ENCODE assay signal across 21 cellular contexts in genomic region chr9:90991953-90992352, GRCh38.
DNase-seq lines count a peak whose midpoint lies in the region; ATAC-seq and TF ChIP-seq lines count a peak whose summit lies in the region.
"Had no signal": no experiment of that assay in that cellular context is flagged by ENCODE, and none has a peak within 500 bp of the region (broad histone marks: within the 10 kb centered on the region; RNA-seq: fewer than 3 reads in every experiment).

No MANE protein-coding gene starts in this region.

- no peak overlapping the region for H3K23ac ChIP-seq in trophoblast cell (ENCODE audit: low read length)

- H3K4me3 ChIP-seq in SK-N-SH (ENCODE audit: low read depth in 2 of 2, low read length in 1 of 2) (no peak overlapping the region), fibroblast of villous mesenchyme (ENCODE audit: low read depth, low read length) (no peak overlapping the region), trophoblast cell (ENCODE audit: low read depth, low read length) (no peak overlapping the region)
- H3K4me3 ChIP-seq: neural progenitor cell, SJCRH30, upper lobe of left lung had no signal

- H2BK12ac ChIP-seq in trophoblast cell (ENCODE audit: low read length), result no peak overlapping the region

- ATAC-seq in HG03045 (IDR thresholded peaks at IDR 0.05; ENCODE audit: unreplicated experiment) (no peak), GM21576 (IDR thresholded peaks at IDR 0.05; ENCODE audit: unreplicated experiment) (no peak)
- ATAC-seq: activated naive CD4-positive, alpha-beta T cell treated with anti-CD3 and anti-CD28 coated beads, Interleukin-2, amount 50 U/mL, for 72 hours; activated T-cell treated with anti-CD3 and anti-CD28 coated beads, Interleukin-2, amount 50 U/mL, for 72 hours; stimulated activated naive CD8-positive, alpha-beta T cell treated with anti-CD3 and anti-CD28 coated beads, Interleukin-15, Interleukin-2, amounts not matched to agents 100 U/mL and 50 U/mL, for 24 hours had no signal

- peaks cover 9% of the 10 kb centered on the region; the same call in 1 of the 2 replicates for H3K9me3 ChIP-seq in SK-N-SH
- H3K9me3 ChIP-seq in trophoblast cell (ENCODE audit: insufficient read depth, low read depth, low read length), result no peaks in the 10 kb centered on the region
- H3K9me3 ChIP-seq: SJCRH30, upper lobe of left lung had no signal

- H3K27ac ChIP-seq in SK-N-SH (ENCODE audit: low read depth in 2 of 2, low read length in 1 of 2) (peak overlapping the region in 1 of 2 experiments; percentile 83; a peak in 2 of 4 replicates), trophoblast cell (ENCODE audit: low read depth, low read length) (peak overlapping the region; percentile 75)
- H3K27ac ChIP-seq: neural progenitor cell, SJCRH30, upper lobe of left lung had no signal

- no peak overlapping the region for H3K14ac ChIP-seq in trophoblast cell (ENCODE audit: low read length)

- H3K79me2 ChIP-seq in SK-N-SH (ENCODE audit: insufficient read depth) (no peaks in the 10 kb centered on the region), trophoblast cell (ENCODE audit: control insufficient read depth, insufficient read depth, low read length, poor library complexity) (no peaks in the 10 kb centered on the region)

- peaks cover 3% of the 10 kb centered on the region for H3K79me1 ChIP-seq in trophoblast cell (ENCODE audit: low read length)

- POLR2A ChIA-PET in SK-N-SH (lab: Yijun Ruan, JAX), result no interaction called here

- H3K18ac ChIP-seq in trophoblast cell (ENCODE audit: low read length), result no peak overlapping the region

- no peak overlapping the region for H2AK5ac ChIP-seq in trophoblast cell (ENCODE audit: low read length)

- H2BK120ac ChIP-seq in trophoblast cell (ENCODE audit: insufficient read depth, low read length, poor library complexity), result no peak overlapping the region

- H3F3A ChIP-seq in SK-N-SH (replicated peaks; ENCODE audit: insufficient read depth), result peaks cover 7% of the 10 kb centered on the region

- H4K12ac ChIP-seq in trophoblast cell (ENCODE audit: low read depth, low read length), result no peak overlapping the region

- no peak for TF ChIP-seq RAD21 in SK-N-SH (IDR thresholded peaks at IDR 0.05; ENCODE audit: low read length)

- no peak overlapping the region for H2BK5ac ChIP-seq in trophoblast cell (ENCODE audit: low read depth, low read length, poor library complexity)

- no peak overlapping the region for H4K8ac ChIP-seq in trophoblast cell (ENCODE audit: low read depth, low read length)

- H4K20me1 ChIP-seq in SK-N-SH (ENCODE audit: insufficient read depth), result no peaks in the 10 kb centered on the region

- H3K27me3 ChIP-seq in SK-N-SH (ENCODE audit: insufficient read depth) (no peaks in the 10 kb centered on the region), trophoblast cell (ENCODE audit: insufficient read depth, low read length) (no peaks in the 10 kb centered on the region)
- H3K27me3 ChIP-seq: neural progenitor cell, SJCRH30, upper lobe of left lung had no signal

- peak; percentile 24 for DNase-seq in AG20443 (ENCODE audit: low spot score)
- no peak for DNase-seq in SK-N-SH
- DNase-seq in fibroblast of villous mesenchyme (ENCODE audit: low read depth), result peak; percentile 61
- DNase-seq in trophoblast cell, result peak in 1 of 2 donors; percentile 48
- no peak for DNase-seq in anterior cingulate cortex (lab: John Stamatoyannopoulos, UW)
- no peak for DNase-seq in SK-N-DZ (ENCODE audit: low spot score)
- DNase-seq: activated T-cell treated with anti-CD3 and anti-CD28 coated beads, Interleukin-2, amount 50 U/mL, for 72 hours; COR-L47; erythroblast; hippocampal formation; kidney; midbrain; NCI-H2081 treated with DMSO at 0.1 percent for 48 hours; NCI-H510A treated with DMSO at 0.1 percent for 48 hours; SJCRH30; stimulated activated naive CD8-positive, alpha-beta T cell treated with anti-CD3 and anti-CD28 coated beads, Interleukin-15, Interleukin-2, amounts not matched to agents 100 U/mL and 50 U/mL, for 24 hours; upper lobe of left lung had no signal

- no peak for TF ChIP-seq EP300 in SK-N-SH (IDR thresholded peaks at IDR 0.05; ENCODE audit: borderline replicate concordance in 1 of 2, low read depth in 1 of 2, low read length in 1 of 2)

- no peak for TF ChIP-seq CTCF in SK-N-SH (IDR thresholded peaks at IDR 0.05)
- TF ChIP-seq CTCF in fibroblast of villous mesenchyme (IDR thresholded peaks at IDR 0.05; ENCODE audit: insufficient read depth, low read depth, low read length), result no peak

- 40% methylated on average over 1 of the region's 1 CpG for WGBS in SK-N-SH (ENCODE audit: low lambda C conversion rate)
- WGBS in trophoblast cell (ENCODE audit: extremely low coverage, insufficient coverage, insufficient read length), result no CpG with 5 or more reads among the region's 1 CpG

- peak overlapping the region; percentile 20; the same call in 1 of the 2 replicates for H3K4me2 ChIP-seq in SK-N-SH
- H3K4me2 ChIP-seq in trophoblast cell (ENCODE audit: low read length), result no peak overlapping the region
- H3K4me2 ChIP-seq: neural progenitor cell had no signal

- H3K36me3 ChIP-seq in SK-N-SH (replicated peaks in 1 of 2; ENCODE audit: control insufficient read depth in 1 of 2, insufficient read depth in 2 of 2, low read length in 1 of 2) (no peaks in the 10 kb centered on the region), trophoblast cell (ENCODE audit: control insufficient read depth in 1 of 2, insufficient read depth in 2 of 2, low read length in 2 of 2) (no peaks in the 10 kb centered on the region)
- H3K36me3 ChIP-seq: neural progenitor cell, SJCRH30, upper lobe of left lung had no signal

- no peak overlapping the region for H3K4ac ChIP-seq in trophoblast cell (ENCODE audit: low read depth, low read length)

- H3K4me1 ChIP-seq in SK-N-SH (ENCODE audit: control insufficient read depth in 1 of 2, insufficient read depth in 2 of 2, low read depth in 1 of 2, low read length in 1 of 2) (peaks cover 0 to 8% of the 10 kb centered on the region in 2 experiments; a peak in 2 of 4 replicates), trophoblast cell (ENCODE audit: control insufficient read depth in 1 of 2, insufficient read depth in 2 of 2, low read length in 2 of 2) (peaks cover 4 to 11% of the 10 kb centered on the region in 2 experiments)
- H3K4me1 ChIP-seq: neural progenitor cell, SJCRH30, upper lobe of left lung had no signal

- no peak overlapping the region for H4K91ac ChIP-seq in trophoblast cell (ENCODE audit: low read depth, low read length)

- CTCF ChIA-PET in SK-N-SH (lab: Yijun Ruan, JAX), result no interaction called here

- no peaks in the 10 kb centered on the region for H3K9me2 ChIP-seq in SK-N-SH

- H2AFZ ChIP-seq in SK-N-SH (ENCODE audit: low read depth) (no peak overlapping the region), trophoblast cell (ENCODE audit: insufficient read depth, low read length, poor library complexity) (no peak overlapping the region)
- H2AFZ ChIP-seq: neural progenitor cell had no signal

- peak overlapping the region; percentile 2; the same call in 1 of the 2 replicates for H3K9ac ChIP-seq in SK-N-SH
- H3K9ac ChIP-seq in trophoblast cell (ENCODE audit: low read length), result no peak overlapping the region
- H3K9ac ChIP-seq: neural progenitor cell had no signal

TF ChIP-seq in SK-N-SH, 30 proteins besides CTCF, POLR2A, EP300 and RAD21 (continues in another document):
- TF ChIP-seq MAX (IDR thresholded peaks at IDR 0.05; ENCODE audit: low read depth) (no peak), GABPA (IDR thresholded peaks at IDR 0.05; ENCODE audit: low read depth) (no peak), FOSL2 (IDR thresholded peaks at IDR 0.05; ENCODE audit: borderline replicate concordance, low read depth) (no peak), EZH2phosphoT487 (IDR thresholded peaks at IDR 0.05; ENCODE audit: borderline replicate concordance, low read depth) (no peak)
- TF ChIP-seq, protein P1, sequence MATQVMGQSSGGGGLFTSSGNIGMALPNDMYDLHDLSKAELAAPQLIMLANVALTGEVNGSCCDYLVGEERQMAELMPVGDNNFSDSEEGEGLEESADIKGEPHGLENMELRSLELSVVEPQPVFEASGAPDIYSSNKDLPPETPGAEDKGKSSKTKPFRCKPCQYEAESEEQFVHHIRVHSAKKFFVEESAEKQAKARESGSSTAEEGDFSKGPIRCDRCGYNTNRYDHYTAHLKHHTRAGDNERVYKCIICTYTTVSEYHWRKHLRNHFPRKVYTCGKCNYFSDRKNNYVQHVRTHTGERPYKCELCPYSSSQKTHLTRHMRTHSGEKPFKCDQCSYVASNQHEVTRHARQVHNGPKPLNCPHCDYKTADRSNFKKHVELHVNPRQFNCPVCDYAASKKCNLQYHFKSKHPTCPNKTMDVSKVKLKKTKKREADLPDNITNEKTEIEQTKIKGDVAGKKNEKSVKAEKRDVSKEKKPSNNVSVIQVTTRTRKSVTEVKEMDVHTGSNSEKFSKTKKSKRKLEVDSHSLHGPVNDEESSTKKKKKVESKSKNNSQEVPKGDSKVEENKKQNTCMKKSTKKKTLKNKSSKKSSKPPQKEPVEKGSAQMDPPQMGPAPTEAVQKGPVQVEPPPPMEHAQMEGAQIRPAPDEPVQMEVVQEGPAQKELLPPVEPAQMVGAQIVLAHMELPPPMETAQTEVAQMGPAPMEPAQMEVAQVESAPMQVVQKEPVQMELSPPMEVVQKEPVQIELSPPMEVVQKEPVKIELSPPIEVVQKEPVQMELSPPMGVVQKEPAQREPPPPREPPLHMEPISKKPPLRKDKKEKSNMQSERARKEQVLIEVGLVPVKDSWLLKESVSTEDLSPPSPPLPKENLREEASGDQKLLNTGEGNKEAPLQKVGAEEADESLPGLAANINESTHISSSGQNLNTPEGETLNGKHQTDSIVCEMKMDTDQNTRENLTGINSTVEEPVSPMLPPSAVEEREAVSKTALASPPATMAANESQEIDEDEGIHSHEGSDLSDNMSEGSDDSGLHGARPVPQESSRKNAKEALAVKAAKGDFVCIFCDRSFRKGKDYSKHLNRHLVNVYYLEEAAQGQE (IDR thresholded peaks at IDR 0.05; ENCODE audit: low read depth, low read length), result no peak
- TF ChIP-seq, protein P2, sequence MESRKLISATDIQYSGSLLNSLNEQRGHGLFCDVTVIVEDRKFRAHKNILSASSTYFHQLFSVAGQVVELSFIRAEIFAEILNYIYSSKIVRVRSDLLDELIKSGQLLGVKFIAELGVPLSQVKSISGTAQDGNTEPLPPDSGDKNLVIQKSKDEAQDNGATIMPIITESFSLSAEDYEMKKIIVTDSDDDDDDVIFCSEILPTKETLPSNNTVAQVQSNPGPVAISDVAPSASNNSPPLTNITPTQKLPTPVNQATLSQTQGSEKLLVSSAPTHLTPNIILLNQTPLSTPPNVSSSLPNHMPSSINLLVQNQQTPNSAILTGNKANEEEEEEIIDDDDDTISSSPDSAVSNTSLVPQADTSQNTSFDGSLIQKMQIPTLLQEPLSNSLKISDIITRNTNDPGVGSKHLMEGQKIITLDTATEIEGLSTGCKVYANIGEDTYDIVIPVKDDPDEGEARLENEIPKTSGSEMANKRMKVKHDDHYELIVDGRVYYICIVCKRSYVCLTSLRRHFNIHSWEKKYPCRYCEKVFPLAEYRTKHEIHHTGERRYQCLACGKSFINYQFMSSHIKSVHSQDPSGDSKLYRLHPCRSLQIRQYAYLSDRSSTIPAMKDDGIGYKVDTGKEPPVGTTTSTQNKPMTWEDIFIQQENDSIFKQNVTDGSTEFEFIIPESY (IDR thresholded peaks at IDR 0.05; ENCODE audit: borderline replicate concordance, low read depth), result no peak

Comparison
In these comparisons a context has a peak if more than half of its experiments do, and no peak if none do; other contexts are left out.
1. DNase-seq: peak in AG20443 (single experiment) and fibroblast of villous mesenchyme (single experiment); none in SK-N-SH (single experiment), anterior cingulate cortex (0 of 58) and SK-N-DZ (single experiment).